8 cellular contexts compared by ENCODE assay signal in the genomic region with DNA sequence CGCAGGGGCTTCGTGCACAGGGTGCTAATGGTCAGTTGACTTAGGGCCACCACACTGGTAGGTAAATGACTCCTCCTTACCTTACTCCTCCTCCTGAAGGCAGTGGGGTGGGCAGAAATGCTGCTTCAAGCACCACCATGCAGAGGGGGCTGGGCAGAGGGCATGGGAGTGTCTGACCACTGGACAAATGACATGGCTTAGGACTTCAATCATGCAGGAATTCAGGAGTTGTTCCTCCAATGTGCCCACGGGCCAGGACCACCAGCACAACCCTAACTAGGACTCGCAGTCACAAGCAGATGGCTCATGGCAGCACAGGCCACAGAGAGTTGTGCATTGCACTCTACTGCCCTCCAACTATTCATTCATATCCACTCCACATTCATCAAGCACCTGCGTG.
"Had no signal": no experiment of that assay in that cellular context is flagged by ENCODE, and none has a peak within 500 bp of the region (broad histone marks: within the 10 kb centered on the region; RNA-seq: fewer than 3 reads in every experiment).

No MANE protein-coding gene starts in this region.

- H2AFZ ChIP-seq: GM23248 had no signal

- H3K9me3 ChIP-seq: HAP-1 had no signal

- H3K36me3 ChIP-seq: HAP-1 had no signal

- H3K4me1 ChIP-seq: HAP-1 had no signal

- H3K9ac ChIP-seq: GM23248 had no signal

- H3K9me3 Mint-ChIP-seq: HFFc6, IgD-negative memory B cell had no signal

- H3K4me3 Mint-ChIP-seq: HFFc6, IgD-negative memory B cell had no signal

- H3K27ac Mint-ChIP-seq: HFFc6, IgD-negative memory B cell had no signal

- FAIRE-seq: HepG2 had no signal

- DNase-seq: GM23248, GOT3, H7, HFFc6 had no signal

- H3K27ac ChIP-seq: GM23248, HL-60 had no signal

- H3K4me3 ChIP-seq: GM23248, HAP-1 had no signal
